9 cellular contexts compared by ENCODE assay signal in the genomic region with DNA sequence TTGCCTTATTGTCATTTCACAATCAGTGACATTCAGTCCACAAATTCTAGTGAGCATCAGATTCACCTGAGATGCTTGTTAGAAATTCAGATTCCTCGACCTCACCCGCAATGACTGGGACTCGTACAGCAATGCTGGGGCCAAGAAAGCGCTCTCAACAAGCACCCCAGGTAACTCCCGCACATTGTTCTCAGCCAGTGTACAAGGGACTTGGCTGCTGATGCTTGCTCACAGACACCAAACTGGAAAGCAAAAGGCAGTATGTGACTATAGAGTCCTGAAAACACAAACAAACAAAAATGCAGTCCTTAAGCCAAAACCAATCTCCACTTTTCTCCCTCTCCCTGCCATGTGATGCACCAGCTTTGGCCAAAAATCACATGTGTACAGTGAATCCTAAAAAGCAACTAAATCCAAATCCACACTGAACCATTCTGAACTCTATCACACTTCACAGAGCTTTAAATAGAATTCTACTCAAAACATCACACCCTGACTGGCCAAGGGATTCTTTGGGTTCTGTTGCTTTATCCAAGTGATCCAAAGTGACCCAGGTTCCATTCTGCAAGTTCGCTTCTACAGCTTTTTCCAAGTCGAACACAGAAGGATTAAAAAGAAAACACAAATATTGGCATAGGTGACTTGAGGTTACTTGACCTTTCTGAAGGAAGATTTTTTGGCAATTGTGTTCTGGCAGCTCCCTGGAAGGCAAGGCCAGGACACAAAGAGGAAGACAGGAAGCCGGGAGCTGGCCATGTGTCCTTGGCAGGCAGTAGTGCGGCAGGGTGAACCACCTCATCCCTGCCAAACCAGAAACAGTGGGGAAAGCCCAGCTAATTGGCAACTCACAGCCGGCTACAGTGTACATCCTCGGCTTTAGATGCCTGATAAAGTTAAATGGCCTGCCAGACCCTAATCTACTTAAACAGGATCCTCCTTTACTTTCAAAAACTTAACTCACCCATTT.
DNase-seq lines count a peak whose midpoint lies in the region; ATAC-seq, FAIRE-seq and TF ChIP-seq lines count a peak whose summit lies in the region.
"Had no signal": no experiment of that assay in that cellular context is flagged by ENCODE, and none has a peak within 500 bp of the region (broad histone marks: within the 10 kb centered on the region; RNA-seq: fewer than 3 reads in every experiment).

No MANE protein-coding gene starts in this region.

- no peaks in the 10 kb centered on the region for H3K27me3 Mint-ChIP-seq in astrocyte (ENCODE audit: low read depth, unreplicated experiment)

- no peak overlapping the region for H3K27ac Mint-ChIP-seq in astrocyte (ENCODE audit: unreplicated experiment)

- intact Hi-C loops in heart right ventricle (cut with DNase I) (loop anchor here in 5 of 10 donors (5.0 to 10.0 kb wide), 5 partner anchors 38 to 116 kb away; a partner anchor contains a TSS), posterior vena cava (cut with DNase I) (no loop called here)

- no peaks in the 10 kb centered on the region for H3K9me3 ChIP-seq in astrocyte (ENCODE audit: insufficient read depth, low read depth, low read length)
- H3K9me3 ChIP-seq in heart right ventricle, result no peaks in the 10 kb centered on the region

- H3K4me2 ChIP-seq in astrocyte (ENCODE audit: low read length), result peak overlapping the region; percentile 20

- peaks cover 25% of the 10 kb centered on the region for H3K4me1 ChIP-seq in astrocyte (ENCODE audit: insufficient read depth, low read length)
- H3K4me1 ChIP-seq in heart right ventricle, result peaks cover 8 to 100% (median 82%) of the 10 kb centered on the region in 9 donors

- CTCF ChIA-PET in GM10248 (lab: Yijun Ruan, JAX), result interaction anchor here (1.0 to 1.5 kb wide), 2 partner anchors 8 to 11 kb away, joined by 3 read pairs; no protein-coding TSS in a partner anchor

- H2AFZ ChIP-seq in astrocyte (ENCODE audit: low read depth, low read length), result no peak overlapping the region

- peak; percentile 72 to 91 (median 87) for ATAC-seq in heart right ventricle
- no peak for ATAC-seq in GM18505 (IDR thresholded peaks at IDR 0.05; ENCODE audit: unreplicated experiment)

- TF ChIP-seq CTCF in astrocyte (IDR thresholded peaks at IDR 0.05; ENCODE audit: insufficient read depth, low read depth, low read length) (no peak), heart right ventricle (IDR thresholded peaks at IDR 0.05) (no peak), GM10248 (IDR thresholded peaks at IDR 0.05; ENCODE audit: control extremely low read depth, extremely low read depth, low read depth, missing control alignments) (no peak)

- H3K36me3 ChIP-seq in astrocyte (ENCODE audit: insufficient read depth, low read length) (no peaks in the 10 kb centered on the region), heart right ventricle (no peaks in the 10 kb centered on the region)

- no peaks in the 10 kb centered on the region for H3K27me3 ChIP-seq in astrocyte (ENCODE audit: insufficient read depth, low read length)
- no peaks in the 10 kb centered on the region for H3K27me3 ChIP-seq in heart right ventricle

- no peak overlapping the region for H3K4me3 Mint-ChIP-seq in astrocyte (ENCODE audit: unreplicated experiment)

- H3K4me1 Mint-ChIP-seq in astrocyte (ENCODE audit: low read depth, unreplicated experiment), result no peaks in the 10 kb centered on the region

- H3K36me3 Mint-ChIP-seq in astrocyte (ENCODE audit: low read depth, unreplicated experiment), result no peaks in the 10 kb centered on the region

- POLR2A ChIA-PET in GM10248 (lab: Yijun Ruan, JAX), result no interaction called here

- peaks cover 75% of the 10 kb centered on the region for H3K79me2 ChIP-seq in astrocyte (ENCODE audit: insufficient read depth, low read length)

- H3K4me3 ChIP-seq in astrocyte (ENCODE audit: insufficient read depth, low read depth, low read length) (no peak overlapping the region), heart right ventricle (peak overlapping the region in 4 of 10 donors; percentile 4 to 8 (median 7))

- TF ChIP-seq POLR2A in GM18505 (IDR thresholded peaks at IDR 0.05; ENCODE audit: borderline replicate concordance, extremely low read depth, insufficient read depth, insufficient read length), result no peak
- no peak for TF ChIP-seq POLR2A in erythroblast (IDR thresholded peaks at IDR 0.05; ENCODE audit: low read length)

- H3K27ac ChIP-seq in astrocyte (ENCODE audit: low read depth, low read length) (no peak overlapping the region), heart right ventricle (peak overlapping the region; percentile 10 to 85 (median 71))

- in situ Hi-C loops in G401 (cut with HindIII; ENCODE audit: low sequenced_read_pairs), result no loop called here

- FAIRE-seq in astrocyte (lab: Jason Lieb, UNC), result peak; percentile 9

- no peaks in the 10 kb centered on the region for H4K20me1 ChIP-seq in astrocyte (ENCODE audit: insufficient read depth, low read length)

- peak; percentile 98 for DNase-seq in G401 (ENCODE audit: low spot score)
- peak; percentile 67 for DNase-seq in astrocyte (ENCODE audit: low read depth)
- peak; percentile 63 to 75 for DNase-seq in heart right ventricle
- peak; percentile 82 for DNase-seq in posterior vena cava (ENCODE audit: low spot score)
- DNase-seq in GM10248 (ENCODE audit: extremely low spot score), result no peak
- no peak for DNase-seq in T-helper 9 cell
- DNase-seq in erythroblast (lab: John Stamatoyannopoulos, UW), result no peak
- DNase-seq: DND-41 had no signal

- WGBS in heart right ventricle, 2 donors, result 17 to 23% methylated on average over 11 of the region's 11 CpGs

- no peaks in the 10 kb centered on the region for H3K9me3 Mint-ChIP-seq in astrocyte (ENCODE audit: unreplicated experiment)

- H3K9ac ChIP-seq in astrocyte (ENCODE audit: low read length), result no peak overlapping the region

Comparison
In these comparisons a context has a peak if more than half of its experiments do, and no peak if none do; other contexts are left out.
1. DNase-seq: peak in G401 (single experiment), astrocyte (single experiment), heart right ventricle (2 of 2) and posterior vena cava (single experiment); none in GM10248 (single experiment), T-helper 9 cell (single experiment) and erythroblast (0 of 2).